1 cellular context compared by ENCODE assay signal in the genomic region with DNA sequence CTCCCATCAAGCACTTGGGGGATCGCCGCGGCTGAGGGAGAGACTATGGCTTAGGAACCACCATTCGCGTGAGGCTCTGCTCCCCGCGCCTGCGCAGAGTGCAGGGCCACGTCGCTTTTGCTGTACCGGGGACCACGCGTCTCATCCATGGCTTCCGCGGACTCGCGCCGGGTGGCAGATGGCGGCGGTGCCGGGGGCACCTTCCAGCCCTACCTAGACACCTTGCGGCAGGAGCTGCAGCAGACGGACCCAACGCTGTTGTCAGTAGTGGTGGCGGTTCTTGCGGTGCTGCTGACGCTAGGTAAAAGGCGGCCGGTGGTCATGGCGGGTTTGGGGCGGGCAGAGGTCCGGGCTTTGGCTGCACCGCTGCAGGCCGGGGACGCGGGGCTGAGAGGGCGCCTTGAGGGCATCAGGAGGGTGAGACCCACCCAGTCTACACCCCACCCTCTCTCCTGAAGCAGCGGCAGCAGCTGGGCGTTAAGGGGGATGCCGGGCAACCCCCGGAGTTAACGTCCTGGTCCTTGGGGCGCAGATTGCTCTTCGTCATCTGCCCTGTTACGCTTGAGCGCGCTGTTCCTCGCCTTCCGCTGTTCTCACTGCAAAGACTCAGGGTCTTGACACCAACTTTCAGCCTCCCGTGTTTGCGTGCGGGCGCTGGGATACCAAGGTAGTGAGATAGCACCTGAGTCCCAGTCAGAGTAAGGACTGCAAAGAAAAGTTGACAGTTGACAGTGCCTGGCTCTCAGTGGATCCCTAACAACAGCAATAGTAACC.
TF ChIP-seq lines count a peak whose summit lies in the region.

A gene with protein sequence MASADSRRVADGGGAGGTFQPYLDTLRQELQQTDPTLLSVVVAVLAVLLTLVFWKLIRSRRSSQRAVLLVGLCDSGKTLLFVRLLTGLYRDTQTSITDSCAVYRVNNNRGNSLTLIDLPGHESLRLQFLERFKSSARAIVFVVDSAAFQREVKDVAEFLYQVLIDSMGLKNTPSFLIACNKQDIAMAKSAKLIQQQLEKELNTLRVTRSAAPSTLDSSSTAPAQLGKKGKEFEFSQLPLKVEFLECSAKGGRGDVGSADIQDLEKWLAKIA (plus strand): TSS at position 114 of the 774 bp plus-strand sequence. CDS start 34 bp downstream, at position 148.

TF ChIP-seq in HepG2, 621 proteins besides CTCF, POLR2A, EP300 and RAD21 (continued from another document and continues in another):
- TF ChIP-seq, protein P1, sequence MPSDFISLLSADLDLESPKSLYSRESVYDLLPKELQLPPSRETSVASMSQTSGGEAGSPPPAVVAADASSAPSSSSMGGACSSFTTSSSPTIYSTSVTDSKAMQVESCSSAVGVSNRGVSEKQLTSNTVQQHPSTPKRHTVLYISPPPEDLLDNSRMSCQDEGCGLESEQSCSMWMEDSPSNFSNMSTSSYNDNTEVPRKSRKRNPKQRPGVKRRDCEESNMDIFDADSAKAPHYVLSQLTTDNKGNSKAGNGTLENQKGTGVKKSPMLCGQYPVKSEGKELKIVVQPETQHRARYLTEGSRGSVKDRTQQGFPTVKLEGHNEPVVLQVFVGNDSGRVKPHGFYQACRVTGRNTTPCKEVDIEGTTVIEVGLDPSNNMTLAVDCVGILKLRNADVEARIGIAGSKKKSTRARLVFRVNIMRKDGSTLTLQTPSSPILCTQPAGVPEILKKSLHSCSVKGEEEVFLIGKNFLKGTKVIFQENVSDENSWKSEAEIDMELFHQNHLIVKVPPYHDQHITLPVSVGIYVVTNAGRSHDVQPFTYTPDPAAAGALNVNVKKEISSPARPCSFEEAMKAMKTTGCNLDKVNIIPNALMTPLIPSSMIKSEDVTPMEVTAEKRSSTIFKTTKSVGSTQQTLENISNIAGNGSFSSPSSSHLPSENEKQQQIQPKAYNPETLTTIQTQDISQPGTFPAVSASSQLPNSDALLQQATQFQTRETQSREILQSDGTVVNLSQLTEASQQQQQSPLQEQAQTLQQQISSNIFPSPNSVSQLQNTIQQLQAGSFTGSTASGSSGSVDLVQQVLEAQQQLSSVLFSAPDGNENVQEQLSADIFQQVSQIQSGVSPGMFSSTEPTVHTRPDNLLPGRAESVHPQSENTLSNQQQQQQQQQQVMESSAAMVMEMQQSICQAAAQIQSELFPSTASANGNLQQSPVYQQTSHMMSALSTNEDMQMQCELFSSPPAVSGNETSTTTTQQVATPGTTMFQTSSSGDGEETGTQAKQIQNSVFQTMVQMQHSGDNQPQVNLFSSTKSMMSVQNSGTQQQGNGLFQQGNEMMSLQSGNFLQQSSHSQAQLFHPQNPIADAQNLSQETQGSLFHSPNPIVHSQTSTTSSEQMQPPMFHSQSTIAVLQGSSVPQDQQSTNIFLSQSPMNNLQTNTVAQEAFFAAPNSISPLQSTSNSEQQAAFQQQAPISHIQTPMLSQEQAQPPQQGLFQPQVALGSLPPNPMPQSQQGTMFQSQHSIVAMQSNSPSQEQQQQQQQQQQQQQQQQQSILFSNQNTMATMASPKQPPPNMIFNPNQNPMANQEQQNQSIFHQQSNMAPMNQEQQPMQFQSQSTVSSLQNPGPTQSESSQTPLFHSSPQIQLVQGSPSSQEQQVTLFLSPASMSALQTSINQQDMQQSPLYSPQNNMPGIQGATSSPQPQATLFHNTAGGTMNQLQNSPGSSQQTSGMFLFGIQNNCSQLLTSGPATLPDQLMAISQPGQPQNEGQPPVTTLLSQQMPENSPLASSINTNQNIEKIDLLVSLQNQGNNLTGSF (CRISPR knock-in tag; IDR thresholded peaks at IDR 0.05): no peak
- TF ChIP-seq DR1 (CRISPR knock-in tag; IDR thresholded peaks at IDR 0.05): peak; percentile 54; the same call in 1 of the 2 replicates
- TF ChIP-seq HNF4G (IDR thresholded peaks at IDR 0.05; ENCODE audit: borderline replicate concordance, low read depth, low read length): no peak; the same call in 1 of the 2 replicates
- TF ChIP-seq HNF4G (CRISPR knock-in tag; IDR thresholded peaks at IDR 0.05; ENCODE audit: borderline replicate concordance, low read depth): no peak
- peak; percentile 55; the same call in 1 of the 2 replicates for TF ChIP-seq ZNF510 (CRISPR knock-in tag; IDR thresholded peaks at IDR 0.05; ENCODE audit: low read depth)
- no peak for TF ChIP-seq NFATC3 (CRISPR knock-in tag; IDR thresholded peaks at IDR 0.05)
- TF ChIP-seq, protein P2, sequence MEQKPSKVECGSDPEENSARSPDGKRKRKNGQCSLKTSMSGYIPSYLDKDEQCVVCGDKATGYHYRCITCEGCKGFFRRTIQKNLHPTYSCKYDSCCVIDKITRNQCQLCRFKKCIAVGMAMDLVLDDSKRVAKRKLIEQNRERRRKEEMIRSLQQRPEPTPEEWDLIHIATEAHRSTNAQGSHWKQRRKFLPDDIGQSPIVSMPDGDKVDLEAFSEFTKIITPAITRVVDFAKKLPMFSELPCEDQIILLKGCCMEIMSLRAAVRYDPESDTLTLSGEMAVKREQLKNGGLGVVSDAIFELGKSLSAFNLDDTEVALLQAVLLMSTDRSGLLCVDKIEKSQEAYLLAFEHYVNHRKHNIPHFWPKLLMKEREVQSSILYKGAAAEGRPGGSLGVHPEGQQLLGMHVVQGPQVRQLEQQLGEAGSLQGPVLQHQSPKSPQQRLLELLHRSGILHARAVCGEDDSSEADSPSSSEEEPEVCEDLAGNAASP (CRISPR knock-in tag; IDR thresholded peaks at IDR 0.05; ENCODE audit: borderline replicate concordance): peak; percentile 54; the same call in 1 of the 2 replicates
- TF ChIP-seq, protein P3, sequence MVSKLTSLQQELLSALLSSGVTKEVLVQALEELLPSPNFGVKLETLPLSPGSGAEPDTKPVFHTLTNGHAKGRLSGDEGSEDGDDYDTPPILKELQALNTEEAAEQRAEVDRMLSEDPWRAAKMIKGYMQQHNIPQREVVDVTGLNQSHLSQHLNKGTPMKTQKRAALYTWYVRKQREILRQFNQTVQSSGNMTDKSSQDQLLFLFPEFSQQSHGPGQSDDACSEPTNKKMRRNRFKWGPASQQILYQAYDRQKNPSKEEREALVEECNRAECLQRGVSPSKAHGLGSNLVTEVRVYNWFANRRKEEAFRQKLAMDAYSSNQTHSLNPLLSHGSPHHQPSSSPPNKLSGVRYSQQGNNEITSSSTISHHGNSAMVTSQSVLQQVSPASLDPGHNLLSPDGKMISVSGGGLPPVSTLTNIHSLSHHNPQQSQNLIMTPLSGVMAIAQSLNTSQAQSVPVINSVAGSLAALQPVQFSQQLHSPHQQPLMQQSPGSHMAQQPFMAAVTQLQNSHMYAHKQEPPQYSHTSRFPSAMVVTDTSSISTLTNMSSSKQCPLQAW (CRISPR knock-in tag; IDR thresholded peaks at IDR 0.05): peak; percentile 57; the same call in 1 of the 2 replicates
- TF ChIP-seq, protein P4, sequence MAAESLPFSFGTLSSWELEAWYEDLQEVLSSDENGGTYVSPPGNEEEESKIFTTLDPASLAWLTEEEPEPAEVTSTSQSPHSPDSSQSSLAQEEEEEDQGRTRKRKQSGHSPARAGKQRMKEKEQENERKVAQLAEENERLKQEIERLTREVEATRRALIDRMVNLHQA (CRISPR knock-in tag; IDR thresholded peaks at IDR 0.05): no peak
- TF ChIP-seq ZBTB1 (CRISPR knock-in tag; IDR thresholded peaks at IDR 0.05; ENCODE audit: borderline replicate concordance): 0 out of 2 replicates have a peak, but pooled peaks have one; percentile 64
- peak; percentile 68; the same call in 1 of the 2 replicates for TF ChIP-seq ISL2 (CRISPR knock-in tag; IDR thresholded peaks at IDR 0.05)
- TF ChIP-seq ATF7-NPFF (CRISPR knock-in tag; IDR thresholded peaks at IDR 0.05; ENCODE audit: low read depth): peak; percentile 64; the same call in 1 of the 2 replicates
- TF ChIP-seq, protein P5, sequence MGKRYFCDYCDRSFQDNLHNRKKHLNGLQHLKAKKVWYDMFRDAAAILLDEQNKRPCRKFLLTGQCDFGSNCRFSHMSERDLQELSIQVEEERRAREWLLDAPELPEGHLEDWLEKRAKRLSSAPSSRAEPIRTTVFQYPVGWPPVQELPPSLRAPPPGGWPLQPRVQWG (CRISPR knock-in tag; IDR thresholded peaks at IDR 0.05; ENCODE audit: borderline replicate concordance, low read depth): no peak
- TF ChIP-seq ZBTB7B (CRISPR knock-in tag; IDR thresholded peaks at IDR 0.05): peak; percentile 50
- no peak for TF ChIP-seq FIP1L1 (IDR thresholded peaks at IDR 0.05; ENCODE audit: borderline replicate concordance, insufficient read depth, low read depth, low read length)
- no peak for TF ChIP-seq NCOA5 (CRISPR knock-in tag; IDR thresholded peaks at IDR 0.05)
- TF ChIP-seq ZNF326 (CRISPR knock-in tag; IDR thresholded peaks at IDR 0.05; ENCODE audit: borderline replicate concordance): no peak
- TF ChIP-seq CBX2 (IDR thresholded peaks at IDR 0.05; ENCODE audit: low read depth, low read length): no peak
- TF ChIP-seq CBX2 (CRISPR knock-in tag; IDR thresholded peaks at IDR 0.05; ENCODE audit: low read depth): no peak
- peak; percentile 60; the same call in 1 of the 2 replicates for TF ChIP-seq KDM5A (IDR thresholded peaks at IDR 0.05; ENCODE audit: borderline replicate concordance, low read length)
- TF ChIP-seq RFXAP (CRISPR knock-in tag; IDR thresholded peaks at IDR 0.05; ENCODE audit: borderline replicate concordance): peak; percentile 82
- TF ChIP-seq ZNF605 (CRISPR knock-in tag; IDR thresholded peaks at IDR 0.05): peak; percentile 54; the same call in 1 of the 2 replicates
- 0 out of 2 replicates have a peak, but pooled peaks have one; percentile 67 for TF ChIP-seq ZNF782 (CRISPR knock-in tag; IDR thresholded peaks at IDR 0.05; ENCODE audit: borderline replicate concordance)
- TF ChIP-seq, protein P6, sequence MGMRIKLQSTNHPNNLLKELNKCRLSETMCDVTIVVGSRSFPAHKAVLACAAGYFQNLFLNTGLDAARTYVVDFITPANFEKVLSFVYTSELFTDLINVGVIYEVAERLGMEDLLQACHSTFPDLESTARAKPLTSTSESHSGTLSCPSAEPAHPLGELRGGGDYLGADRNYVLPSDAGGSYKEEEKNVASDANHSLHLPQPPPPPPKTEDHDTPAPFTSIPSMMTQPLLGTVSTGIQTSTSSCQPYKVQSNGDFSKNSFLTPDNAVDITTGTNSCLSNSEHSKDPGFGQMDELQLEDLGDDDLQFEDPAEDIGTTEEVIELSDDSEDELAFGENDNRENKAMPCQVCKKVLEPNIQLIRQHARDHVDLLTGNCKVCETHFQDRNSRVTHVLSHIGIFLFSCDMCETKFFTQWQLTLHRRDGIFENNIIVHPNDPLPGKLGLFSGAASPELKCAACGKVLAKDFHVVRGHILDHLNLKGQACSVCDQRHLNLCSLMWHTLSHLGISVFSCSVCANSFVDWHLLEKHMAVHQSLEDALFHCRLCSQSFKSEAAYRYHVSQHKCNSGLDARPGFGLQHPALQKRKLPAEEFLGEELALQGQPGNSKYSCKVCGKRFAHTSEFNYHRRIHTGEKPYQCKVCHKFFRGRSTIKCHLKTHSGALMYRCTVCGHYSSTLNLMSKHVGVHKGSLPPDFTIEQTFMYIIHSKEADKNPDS (CRISPR knock-in tag; IDR thresholded peaks at IDR 0.05): no peak
- TF ChIP-seq MAFG (CRISPR knock-in tag; IDR thresholded peaks at IDR 0.05): no peak
- no peak for TF ChIP-seq CEBPG (CRISPR knock-in tag; IDR thresholded peaks at IDR 0.05)
- TF ChIP-seq, protein P7, sequence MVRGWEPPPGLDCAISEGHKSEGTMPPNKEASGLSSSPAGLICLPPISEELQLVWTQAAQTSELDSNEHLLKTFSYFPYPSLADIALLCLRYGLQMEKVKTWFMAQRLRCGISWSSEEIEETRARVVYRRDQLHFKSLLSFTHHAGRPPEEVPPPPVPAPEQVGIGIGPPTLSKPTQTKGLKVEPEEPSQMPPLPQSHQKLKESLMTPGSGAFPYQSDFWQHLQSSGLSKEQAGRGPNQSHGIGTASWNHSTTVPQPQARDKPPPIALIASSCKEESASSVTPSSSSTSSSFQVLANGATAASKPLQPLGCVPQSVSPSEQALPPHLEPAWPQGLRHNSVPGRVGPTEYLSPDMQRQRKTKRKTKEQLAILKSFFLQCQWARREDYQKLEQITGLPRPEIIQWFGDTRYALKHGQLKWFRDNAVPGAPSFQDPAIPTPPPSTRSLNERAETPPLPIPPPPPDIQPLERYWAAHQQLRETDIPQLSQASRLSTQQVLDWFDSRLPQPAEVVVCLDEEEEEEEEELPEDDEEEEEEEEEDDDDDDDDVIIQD (CRISPR knock-in tag; IDR thresholded peaks at IDR 0.05; ENCODE audit: low read depth): no peak
- TF ChIP-seq PRMT3 (CRISPR knock-in tag; IDR thresholded peaks at IDR 0.05; ENCODE audit: borderline replicate concordance, low read depth): no peak
- TF ChIP-seq, protein P8, sequence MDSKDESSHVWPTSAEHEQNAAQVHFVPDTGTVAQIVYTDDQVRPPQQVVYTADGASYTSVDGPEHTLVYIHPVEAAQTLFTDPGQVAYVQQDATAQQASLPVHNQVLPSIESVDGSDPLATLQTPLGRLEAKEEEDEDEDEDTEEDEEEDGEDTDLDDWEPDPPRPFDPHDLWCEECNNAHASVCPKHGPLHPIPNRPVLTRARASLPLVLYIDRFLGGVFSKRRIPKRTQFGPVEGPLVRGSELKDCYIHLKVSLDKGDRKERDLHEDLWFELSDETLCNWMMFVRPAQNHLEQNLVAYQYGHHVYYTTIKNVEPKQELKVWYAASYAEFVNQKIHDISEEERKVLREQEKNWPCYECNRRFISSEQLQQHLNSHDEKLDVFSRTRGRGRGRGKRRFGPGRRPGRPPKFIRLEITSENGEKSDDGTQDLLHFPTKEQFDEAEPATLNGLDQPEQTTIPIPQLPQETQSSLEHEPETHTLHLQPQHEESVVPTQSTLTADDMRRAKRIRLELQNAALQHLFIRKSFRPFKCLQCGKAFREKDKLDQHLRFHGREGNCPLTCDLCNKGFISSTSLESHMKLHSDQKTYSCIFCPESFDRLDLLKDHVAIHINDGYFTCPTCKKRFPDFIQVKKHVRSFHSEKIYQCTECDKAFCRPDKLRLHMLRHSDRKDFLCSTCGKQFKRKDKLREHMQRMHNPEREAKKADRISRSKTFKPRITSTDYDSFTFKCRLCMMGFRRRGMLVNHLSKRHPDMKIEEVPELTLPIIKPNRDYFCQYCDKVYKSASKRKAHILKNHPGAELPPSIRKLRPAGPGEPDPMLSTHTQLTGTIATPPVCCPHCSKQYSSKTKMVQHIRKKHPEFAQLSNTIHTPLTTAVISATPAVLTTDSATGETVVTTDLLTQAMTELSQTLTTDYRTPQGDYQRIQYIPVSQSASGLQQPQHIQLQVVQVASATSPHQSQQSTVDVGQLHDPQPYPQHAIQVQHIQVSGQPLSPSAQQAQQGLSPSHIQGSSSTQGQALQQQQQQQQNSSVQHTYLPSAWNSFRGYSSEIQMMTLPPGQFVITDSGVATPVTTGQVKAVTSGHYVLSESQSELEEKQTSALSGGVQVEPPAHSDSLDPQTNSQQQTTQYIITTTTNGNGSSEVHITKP (CRISPR knock-in tag; IDR thresholded peaks at IDR 0.05; ENCODE audit: low read depth): no peak
- peak; percentile 51 for TF ChIP-seq HDAC2 (CRISPR knock-in tag; IDR thresholded peaks at IDR 0.05)
- 0 out of 2 replicates have a peak, but pooled peaks have one; percentile 24 for TF ChIP-seq TGIF2 (CRISPR knock-in tag; IDR thresholded peaks at IDR 0.05)
- no peak; the same call in 1 of the 2 replicates for TF ChIP-seq ZNF761 (CRISPR knock-in tag; conservative IDR thresholded peaks at IDR 0.05)
- TF ChIP-seq MAF1 (CRISPR knock-in tag; IDR thresholded peaks at IDR 0.05; ENCODE audit: borderline replicate concordance): no peak
- TF ChIP-seq ZNF678 (CRISPR knock-in tag; IDR thresholded peaks at IDR 0.05): peak; percentile 72; the same call in 1 of the 2 replicates
- no peak for TF ChIP-seq SRF (IDR thresholded peaks at IDR 0.05; ENCODE audit: low read depth, low read length)
- peak; percentile 81 for TF ChIP-seq NFYC (CRISPR knock-in tag; IDR thresholded peaks at IDR 0.05)
- TF ChIP-seq GPN1 (CRISPR knock-in tag; IDR thresholded peaks at IDR 0.05; ENCODE audit: borderline replicate concordance): no peak
- TF ChIP-seq ZNF772 (CRISPR knock-in tag; IDR thresholded peaks at IDR 0.05): 0 out of 2 replicates have a peak, but pooled peaks have one; percentile 16
- no peak for TF ChIP-seq CREB1 (IDR thresholded peaks at IDR 0.05)
- TF ChIP-seq CREB1 (CRISPR knock-in tag; IDR thresholded peaks at IDR 0.05): peak; percentile 58; the same call in 1 of the 2 replicates
